Comparison of ENCODE assay signal across 8 cellular contexts in the genomic region with DNA sequence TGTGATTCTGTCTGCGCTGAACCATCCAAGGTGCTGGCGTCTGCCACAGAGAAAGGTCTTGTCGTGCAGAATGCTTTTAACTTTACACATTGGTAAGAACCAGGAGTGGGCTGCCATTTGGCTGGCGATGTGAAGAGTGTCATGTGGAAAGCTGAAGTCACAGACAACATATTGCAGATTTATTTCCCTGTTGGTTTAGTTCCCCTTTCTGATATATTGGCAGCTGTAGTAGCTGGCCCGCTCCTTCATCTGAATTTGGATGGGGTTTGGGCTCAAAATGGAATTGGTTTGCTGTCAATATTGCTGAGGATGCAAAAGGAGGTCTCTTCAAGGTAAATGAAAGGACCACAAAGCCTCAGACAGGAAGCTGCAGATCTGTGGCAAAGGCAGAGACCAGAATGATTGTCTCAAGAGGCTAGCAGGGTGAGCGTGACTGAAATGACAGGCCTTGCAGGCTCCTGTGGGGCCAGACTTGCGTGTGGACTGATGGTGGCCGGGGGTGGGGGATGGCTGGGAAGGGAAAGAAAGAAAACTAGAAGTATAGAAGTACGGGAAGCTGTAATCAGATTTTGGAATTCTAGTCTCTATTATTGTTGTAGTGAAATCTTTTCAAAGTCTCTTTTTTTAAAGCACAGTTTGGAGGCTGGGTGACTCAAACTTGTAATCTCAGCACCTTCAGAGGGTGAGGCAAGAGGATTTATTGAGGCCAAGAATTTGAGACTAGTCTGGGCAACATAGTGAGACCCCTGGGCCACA. TPM values are rescaled to one million over a fixed set of nuclear protein-coding genes. Genes with fewer than 3 reads are reported as not detected.
DNase-seq lines count a peak whose midpoint lies in the region; ATAC-seq and TF ChIP-seq lines count a peak whose summit lies in the region.

No MANE protein-coding gene starts in this region.

- peaks cover 65% of the 10 kb centered on the region for H3K4me1 Mint-ChIP-seq in activated naive CD4-positive, alpha-beta T cell treated with anti-CD3 and anti-CD28 coated beads, Interleukin-2, amount 50 U/mL, for 24 hours
- H3K4me1 Mint-ChIP-seq in stimulated activated naive CD8-positive, alpha-beta T cell treated with anti-CD3 and anti-CD28 coated beads, Interleukin-15, Interleukin-2, amounts not matched to agents 100 ng/mL and 50 ng/mL, for 24 hours (ENCODE audit: low read depth), result peaks cover 54% of the 10 kb centered on the region

- no peak for TF ChIP-seq POLR2A in GM18505 (IDR thresholded peaks at IDR 0.05; ENCODE audit: borderline replicate concordance, extremely low read depth, insufficient read depth, insufficient read length)

- peak overlapping the region; percentile 90 for H3K27ac Mint-ChIP-seq in activated naive CD4-positive, alpha-beta T cell treated with anti-CD3 and anti-CD28 coated beads, Interleukin-2, amount 50 U/mL, for 24 hours
- peak overlapping the region; percentile 87 for H3K27ac Mint-ChIP-seq in stimulated activated naive CD8-positive, alpha-beta T cell treated with anti-CD3 and anti-CD28 coated beads, Interleukin-15, Interleukin-2, amounts not matched to agents 100 ng/mL and 50 ng/mL, for 24 hours

- no peaks in the 10 kb centered on the region for H3K36me3 ChIP-seq in KOPT-K1 (ENCODE audit: insufficient read depth, low read length)

- H3K36me3 Mint-ChIP-seq in activated naive CD4-positive, alpha-beta T cell treated with anti-CD3 and anti-CD28 coated beads, Interleukin-2, amount 50 U/mL, for 24 hours, result no peaks in the 10 kb centered on the region
- H3K36me3 Mint-ChIP-seq in stimulated activated naive CD8-positive, alpha-beta T cell treated with anti-CD3 and anti-CD28 coated beads, Interleukin-15, Interleukin-2, amounts not matched to agents 100 ng/mL and 50 ng/mL, for 24 hours (ENCODE audit: low read depth), result no peaks in the 10 kb centered on the region

- no peaks in the 10 kb centered on the region for H3K27me3 Mint-ChIP-seq in activated naive CD4-positive, alpha-beta T cell treated with anti-CD3 and anti-CD28 coated beads, Interleukin-2, amount 50 U/mL, for 24 hours
- no peaks in the 10 kb centered on the region for H3K27me3 Mint-ChIP-seq in stimulated activated naive CD8-positive, alpha-beta T cell treated with anti-CD3 and anti-CD28 coated beads, Interleukin-15, Interleukin-2, amounts not matched to agents 100 ng/mL and 50 ng/mL, for 24 hours

- peak; percentile 87 for ATAC-seq in GM18505 (IDR thresholded peaks at IDR 0.05; ENCODE audit: unreplicated experiment)
- peak; percentile 90 for ATAC-seq in GM21576 (IDR thresholded peaks at IDR 0.05; ENCODE audit: unreplicated experiment)
- ATAC-seq in left colon, result no peak

- DNase-seq in DMS 273 (lab: John Stamatoyannopoulos, UW; ENCODE audit: unreplicated experiment) (no peak), ecto neural progenitor cell (ENCODE audit: low spot score) (no peak), left colon (no peak)

- H3K9me3 Mint-ChIP-seq in activated naive CD4-positive, alpha-beta T cell treated with anti-CD3 and anti-CD28 coated beads, Interleukin-2, amount 50 U/mL, for 24 hours, result no peaks in the 10 kb centered on the region
- no peaks in the 10 kb centered on the region for H3K9me3 Mint-ChIP-seq in stimulated activated naive CD8-positive, alpha-beta T cell treated with anti-CD3 and anti-CD28 coated beads, Interleukin-15, Interleukin-2, amounts not matched to agents 100 ng/mL and 50 ng/mL, for 24 hours

- peak overlapping the region; percentile 69 for H3K4me3 Mint-ChIP-seq in activated naive CD4-positive, alpha-beta T cell treated with anti-CD3 and anti-CD28 coated beads, Interleukin-2, amount 50 U/mL, for 24 hours
- peak overlapping the region; percentile 67 for H3K4me3 Mint-ChIP-seq in stimulated activated naive CD8-positive, alpha-beta T cell treated with anti-CD3 and anti-CD28 coated beads, Interleukin-15, Interleukin-2, amounts not matched to agents 100 ng/mL and 50 ng/mL, for 24 hours

- intact Hi-C loops in left colon (cut with DNase I, micrococcal nuclease), result no loop called here

- no peaks in the 10 kb centered on the region for H3K9me3 ChIP-seq in KOPT-K1 (ENCODE audit: insufficient read depth, low read length, poor library complexity, severe bottlenecking)

- H3K27ac ChIP-seq in KOPT-K1 (ENCODE audit: low read depth, low read length, poor library complexity, severe bottlenecking), result peak overlapping the region; percentile 29

RNA-seq across cellular contexts. Expression of a gene that starts 25.1 kb away (rescaled TPM):
- 1 to 10 TPM in 1 of 2 donors, under 1 TPM in 1; 0.34 to 2.0 TPM for total RNA-seq in left colon
